1 cellular context compared by ENCODE assay signal in the genomic region with DNA sequence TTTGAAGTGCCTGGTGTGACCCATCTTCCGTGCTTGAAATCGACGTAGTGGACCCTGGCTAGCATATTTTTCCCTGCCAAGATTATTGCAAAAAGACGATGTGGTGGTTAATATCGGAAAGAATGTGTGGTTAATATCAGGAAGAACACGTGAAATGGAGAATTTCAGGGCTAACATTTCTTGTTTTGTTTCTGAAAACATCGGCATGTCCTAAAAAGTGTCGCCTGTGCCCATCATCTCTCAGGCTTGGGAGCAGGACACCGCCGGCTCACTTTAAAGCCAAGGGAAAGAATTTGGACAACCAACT.
TF ChIP-seq lines count a peak whose summit lies in the region.

No MANE protein-coding gene starts in this region.

TF ChIP-seq in endothelial cell of umbilical vein, 7 proteins besides CTCF, POLR2A, EP300 and RAD21:
- no peak for TF ChIP-seq EZH2 (IDR thresholded peaks at IDR 0.05; ENCODE audit: borderline replicate concordance, low read depth, low read length, severe bottlenecking)
